In the genomic region with DNA sequence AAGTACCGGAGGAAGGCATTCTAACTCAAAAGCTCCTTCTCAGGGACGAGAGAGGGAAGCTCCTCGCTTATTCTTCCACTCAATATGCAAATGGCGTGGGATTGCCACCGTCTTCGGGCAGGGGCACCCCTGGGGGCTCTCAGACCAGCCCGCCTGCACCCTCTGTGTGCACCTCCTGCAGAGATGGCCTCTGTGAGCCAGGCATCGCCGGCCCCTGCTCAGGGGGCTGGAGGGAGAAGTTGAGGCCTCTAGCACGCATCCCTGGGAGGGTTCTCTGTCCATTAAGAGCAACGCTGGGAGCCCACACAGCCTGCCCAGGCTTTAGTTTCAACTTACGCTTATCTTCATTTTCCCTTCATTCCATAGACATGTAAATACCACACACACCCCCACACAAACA, we compare ENCODE assay signal across 13 cellular contexts.
DNase-seq lines count a peak whose midpoint lies in the region; ATAC-seq lines count a peak whose summit lies in the region.
"Had no signal": no experiment of that assay in that cellular context is flagged by ENCODE, and none has a peak within 500 bp of the region (broad histone marks: within the 10 kb centered on the region; RNA-seq: fewer than 3 reads in every experiment).

No MANE protein-coding gene starts in this region.

- H2BK15ac ChIP-seq in neuronal stem cell (ENCODE audit: low read length): no peak overlapping the region

- no peak overlapping the region for H2BK120ac ChIP-seq in neuronal stem cell (ENCODE audit: low read depth, low read length)

- peaks cover 0 to 38% (median 0%) of the 10 kb centered on the region in 3 experiments for H3K27me3 ChIP-seq in neuronal stem cell (ENCODE audit: control insufficient read depth in 3 of 3, insufficient read depth in 3 of 3, low read depth in 1 of 3, low read length in 3 of 3)

- no peak overlapping the region for H2BK12ac ChIP-seq in neuronal stem cell (ENCODE audit: low read length)

- H3K4me1 Mint-ChIP-seq in stimulated activated naive CD8-positive, alpha-beta T cell treated with anti-CD3 and anti-CD28 coated beads, Interleukin-15, Interleukin-2, amounts not matched to agents 100 ng/mL and 50 ng/mL, for 24 hours (ENCODE audit: low read depth): peaks cover 25% of the 10 kb centered on the region
- peaks cover 32% of the 10 kb centered on the region for H3K4me1 Mint-ChIP-seq in stimulated activated naive CD8-positive, alpha-beta T cell treated with anti-CD3 and anti-CD28 coated beads, Interleukin-15, amount 100 ng/mL, for 72 hours

- no peaks in the 10 kb centered on the region for H3K9me3 Mint-ChIP-seq in stimulated activated naive CD8-positive, alpha-beta T cell treated with anti-CD3 and anti-CD28 coated beads, Interleukin-15, Interleukin-2, amounts not matched to agents 100 ng/mL and 50 ng/mL, for 24 hours
- H3K9me3 Mint-ChIP-seq in stimulated activated naive CD8-positive, alpha-beta T cell treated with anti-CD3 and anti-CD28 coated beads, Interleukin-15, amount 100 ng/mL, for 72 hours: no peaks in the 10 kb centered on the region
- H3K9me3 Mint-ChIP-seq: nephron had no signal

- H3K36me3 Mint-ChIP-seq in stimulated activated naive CD8-positive, alpha-beta T cell treated with anti-CD3 and anti-CD28 coated beads, Interleukin-15, Interleukin-2, amounts not matched to agents 100 ng/mL and 50 ng/mL, for 24 hours (ENCODE audit: low read depth): peaks cover 23% of the 10 kb centered on the region

- H4K8ac ChIP-seq in neuronal stem cell (ENCODE audit: low read depth, low read length): no peak overlapping the region

- peaks cover 0 to 4% of the 10 kb centered on the region in 2 donors for H3K4me1 ChIP-seq in neuronal stem cell (ENCODE audit: control insufficient read depth in 2 of 2, insufficient read depth in 1 of 2, low read depth in 1 of 2, low read length in 2 of 2)

- H3K4me3 ChIP-seq in neuronal stem cell (ENCODE audit: low read length in 2 of 2): no peak overlapping the region

- peak overlapping the region; percentile 82 for H2AFZ ChIP-seq in neuronal stem cell (ENCODE audit: low read length)

- H3K27ac Mint-ChIP-seq in stimulated activated naive CD8-positive, alpha-beta T cell treated with anti-CD3 and anti-CD28 coated beads, Interleukin-15, Interleukin-2, amounts not matched to agents 100 ng/mL and 50 ng/mL, for 24 hours: peak overlapping the region; percentile 40
- peak overlapping the region in 1 of 2 donors; percentile 13 for H3K27ac Mint-ChIP-seq in stimulated activated naive CD8-positive, alpha-beta T cell treated with anti-CD3 and anti-CD28 coated beads, Interleukin-15, amount 100 ng/mL, for 72 hours
- H3K27ac Mint-ChIP-seq: nephron had no signal

- no peak overlapping the region for H3K9ac ChIP-seq in neuronal stem cell (ENCODE audit: low read depth, low read length, poor library complexity)

- no CpG with 5 or more reads among the region's 12 CpGs for WGBS in neuronal stem cell (ENCODE audit: extremely low coverage in 2 of 2, insufficient read length in 2 of 2, insufficient replicate concordance in 1 of 2), 2 donors

- H3K23ac ChIP-seq in neuronal stem cell (ENCODE audit: low read depth, low read length, poor library complexity): no peak overlapping the region

- DNase-seq in stimulated activated naive CD8-positive, alpha-beta T cell treated with anti-CD3 and anti-CD28 coated beads, Interleukin-15, amount 100 ng/mL, for 72 hours: no peak
- DNase-seq in neuronal stem cell (ENCODE audit: low spot score): no peak
- no peak for DNase-seq in cerebellar nuclear complex (lab: John Stamatoyannopoulos, UW)
- no peak for DNase-seq in NCI-H510A treated with DMSO at 0.1 percent for 48 hours (lab: John Stamatoyannopoulos, UW)
- DNase-seq: mesendoderm, NCI-H2029, NCI-H446, SW 1271 had no signal

- H3K27me3 Mint-ChIP-seq in stimulated activated naive CD8-positive, alpha-beta T cell treated with anti-CD3 and anti-CD28 coated beads, Interleukin-15, Interleukin-2, amounts not matched to agents 100 ng/mL and 50 ng/mL, for 24 hours: no peaks in the 10 kb centered on the region
- no peaks in the 10 kb centered on the region for H3K27me3 Mint-ChIP-seq in stimulated activated naive CD8-positive, alpha-beta T cell treated with anti-CD3 and anti-CD28 coated beads, Interleukin-15, amount 100 ng/mL, for 72 hours

- no peak overlapping the region for H3K4ac ChIP-seq in neuronal stem cell (ENCODE audit: low read length)

- no peak for ATAC-seq in stimulated activated naive CD8-positive, alpha-beta T cell treated with anti-CD3 and anti-CD28 coated beads, Interleukin-15, amount 100 ng/mL, for 72 hours
- no peak for ATAC-seq in GM19023 (IDR thresholded peaks at IDR 0.05; ENCODE audit: unreplicated experiment)

- no peak overlapping the region for H2BK5ac ChIP-seq in neuronal stem cell (ENCODE audit: low read length)

- H3K36me3 ChIP-seq in neuronal stem cell (replicated peaks in 1 of 2; ENCODE audit: control insufficient read depth in 2 of 2, insufficient read depth in 2 of 2, low read length in 2 of 2): no peaks in the 10 kb centered on the region

- no peak overlapping the region for H3K4me2 ChIP-seq in neuronal stem cell (ENCODE audit: insufficient read depth, low read length, poor library complexity, severe bottlenecking)

- no peak overlapping the region for H3K4me3 Mint-ChIP-seq in stimulated activated naive CD8-positive, alpha-beta T cell treated with anti-CD3 and anti-CD28 coated beads, Interleukin-15, Interleukin-2, amounts not matched to agents 100 ng/mL and 50 ng/mL, for 24 hours
- H3K4me3 Mint-ChIP-seq in stimulated activated naive CD8-positive, alpha-beta T cell treated with anti-CD3 and anti-CD28 coated beads, Interleukin-15, amount 100 ng/mL, for 72 hours: no peak overlapping the region
- H3K4me3 Mint-ChIP-seq: nephron had no signal

- H3K9me3 ChIP-seq in neuronal stem cell (replicated peaks in 1 of 2; ENCODE audit: control insufficient read depth in 2 of 2, insufficient read depth in 1 of 2, low read depth in 1 of 2, low read length in 2 of 2): no peaks in the 10 kb centered on the region

- no peak overlapping the region for H4K91ac ChIP-seq in neuronal stem cell (ENCODE audit: low read depth, low read length, poor library complexity)

- H2AK5ac ChIP-seq in neuronal stem cell (ENCODE audit: low read depth, low read length): no peak overlapping the region

- H3K79me1 ChIP-seq in neuronal stem cell (ENCODE audit: low read depth, low read length): no peaks in the 10 kb centered on the region

- H3K18ac ChIP-seq in neuronal stem cell (ENCODE audit: low read length): peak overlapping the region; percentile 60

- H3K27ac ChIP-seq in cingulate gyrus (ENCODE audit: low read depth, low read length) (peak overlapping the region; percentile 43), neuronal stem cell (replicated peaks; ENCODE audit: low read length) (no peak overlapping the region)
- H3K27ac ChIP-seq: VCaP had no signal

- peak overlapping the region; percentile 60 for H3K14ac ChIP-seq in neuronal stem cell (ENCODE audit: low read length)
